Comparison of ENCODE assay signal across 25 cellular contexts in genomic region chr11:13781153-13781552, GRCh38.
A peak's percentile ranks its signal among the peaks of the same experiment; 100 is the strongest.
DNase-seq lines count a peak whose midpoint lies in the region; ATAC-seq and TF ChIP-seq lines count a peak whose summit lies in the region.
"Had no signal": no experiment of that assay in that cellular context is flagged by ENCODE, and none has a peak within 500 bp of the region (broad histone marks: within the 10 kb centered on the region; RNA-seq: fewer than 3 reads in every experiment).

No MANE protein-coding gene starts in this region.

- TF ChIP-seq CTCF in PC-3 (conservative IDR thresholded peaks at IDR 0.05; ENCODE audit: low read depth, low read length): no peak

- H4K5ac ChIP-seq in mesendoderm (ENCODE audit: low read length): no peak overlapping the region

- no peak overlapping the region for H3K4ac ChIP-seq in mesendoderm (ENCODE audit: low read depth, low read length)

- no peak overlapping the region for H3K56ac ChIP-seq in mesendoderm (ENCODE audit: low read length)

- ATAC-seq in PC-3: no peak
- ATAC-seq: A549; activated CD4-positive, CD25-positive, alpha-beta regulatory T cell treated with anti-CD3 and anti-CD28 coated beads, Interleukin-2, amount 50 U/mL, for 24 hours; activated T-cell treated with anti-CD3 and anti-CD28 coated beads, Interleukin-2, amount 50 U/mL, for 4 hours; gastroesophageal sphincter; GM12878; natural killer cell had no signal

- no peak overlapping the region for H3K4me2 ChIP-seq in PC-3 (ENCODE audit: low read length)
- no peak overlapping the region for H3K4me2 ChIP-seq in mesendoderm (ENCODE audit: low read length)
- H3K4me2 ChIP-seq: A549 had no signal

- H2BK15ac ChIP-seq in mesendoderm (replicated peaks; ENCODE audit: low read depth): no peak overlapping the region

- CTCF ChIA-PET in PC-3 (lab: Charles Lee): no interaction called here

- no CpG with 5 or more reads among the region's 6 CpGs for WGBS in mesendoderm (ENCODE audit: extremely low coverage, insufficient coverage, low lambda C conversion rate)

- H4K20me1 ChIP-seq in PC-3 (ENCODE audit: low read length): no peaks in the 10 kb centered on the region

- H3K27ac ChIP-seq in PC-3 (ENCODE audit: low read length) (no peak overlapping the region), mesendoderm (ENCODE audit: low read depth, low read length) (no peak overlapping the region)
- H3K27ac ChIP-seq: A549, esophagus muscularis mucosa, gastroesophageal sphincter, ovary, right atrium auricular region had no signal

- no peaks in the 10 kb centered on the region for H3K79me1 ChIP-seq in mesendoderm (ENCODE audit: low read length)

- H3F3A ChIP-seq in PC-3 (ENCODE audit: low read length, unreplicated experiment): no peaks in the 10 kb centered on the region

- H2BK5ac ChIP-seq in mesendoderm (ENCODE audit: low read length): no peak overlapping the region

- POLR2A ChIA-PET in PC-3 (lab: Charles Lee; ENCODE audit: unreplicated experiment): no interaction called here

- BruUV-seq in PC-3 (replicated peaks; lab: Mats Ljungman, UMichigan): no TSS peak

- no peaks in the 10 kb centered on the region for H3K9me3 ChIP-seq in PC-3 (ENCODE audit: low read length)
- H3K9me3 ChIP-seq: A549, BE2C, esophagus muscularis mucosa, gastroesophageal sphincter, ovary, right atrium auricular region had no signal

- H3K79me2 ChIP-seq in PC-3 (ENCODE audit: low read length) (no peaks in the 10 kb centered on the region), mesendoderm (ENCODE audit: control insufficient read depth, insufficient read depth, low read length) (no peaks in the 10 kb centered on the region)

- H3K27me3 ChIP-seq in PC-3 (ENCODE audit: low read length) (no peaks in the 10 kb centered on the region), mesendoderm (ENCODE audit: insufficient read depth, low read length, poor library complexity) (no peaks in the 10 kb centered on the region)
- H3K27me3 ChIP-seq: BE2C, ovary, right atrium auricular region had no signal

- H2AFZ ChIP-seq in PC-3 (ENCODE audit: low read length): no peak overlapping the region

- no peak overlapping the region for H2AK5ac ChIP-seq in mesendoderm (ENCODE audit: low read length)

- H3K9ac ChIP-seq in PC-3 (ENCODE audit: low read length) (no peak overlapping the region), mesendoderm (ENCODE audit: low read length) (no peak overlapping the region)

- H3K9me2 ChIP-seq in PC-3 (replicated peaks; ENCODE audit: low read length): no peaks in the 10 kb centered on the region

- H3K23ac ChIP-seq in mesendoderm (ENCODE audit: low read length): no peak overlapping the region

- H4K8ac ChIP-seq in mesendoderm (ENCODE audit: low read depth, low read length): no peak overlapping the region

- intact Hi-C loops in PC-3 (cut with micrococcal nuclease): no loop called here

- H3K4me1 ChIP-seq in PC-3 (ENCODE audit: insufficient read depth, low read length): no peaks in the 10 kb centered on the region
- peaks cover 16% of the 10 kb centered on the region for H3K4me1 ChIP-seq in mesendoderm (ENCODE audit: control insufficient read depth, low read depth, low read length)
- H3K4me1 ChIP-seq: A549, BE2C, esophagus muscularis mucosa, gastroesophageal sphincter, right atrium auricular region had no signal

- no peak overlapping the region for H2BK120ac ChIP-seq in mesendoderm (ENCODE audit: low read depth, low read length)

- H3K36me3 ChIP-seq in PC-3 (ENCODE audit: low read depth, low read length) (no peaks in the 10 kb centered on the region), mesendoderm (ENCODE audit: control insufficient read depth, insufficient read depth, low read length) (no peaks in the 10 kb centered on the region)
- H3K36me3 ChIP-seq: BE2C, esophagus muscularis mucosa, gastroesophageal sphincter, ovary, right atrium auricular region had no signal

- H3K18ac ChIP-seq in mesendoderm (ENCODE audit: low read length): no peak overlapping the region

- H3K4me3 ChIP-seq in PC-3 (ENCODE audit: low read length): no peak overlapping the region
- H3K4me3 ChIP-seq in mesendoderm (ENCODE audit: low read length): no peak overlapping the region
- H3K4me3 ChIP-seq: A549, esophagus muscularis mucosa, gastroesophageal sphincter, GM12878, ovary, right atrium auricular region had no signal

- DNase-seq in NCI-H526 (lab: John Stamatoyannopoulos, UW): peak; percentile 37 to 54
- DNase-seq in NCI-H526 treated with DMSO at 0.1 percent for 48 hours (lab: John Stamatoyannopoulos, UW): no peak
- peak; percentile 40 for DNase-seq in M059J (ENCODE audit: low read depth)
- peak; percentile 45 for DNase-seq in PC-3
- peak; percentile 90 for DNase-seq in mesendoderm
- DNase-seq in NCI-H345 treated with DMSO at 0.1 percent for 48 hours (lab: John Stamatoyannopoulos, UW; ENCODE audit: unreplicated experiment): no peak
- no peak for DNase-seq in kidney glomerular epithelial cell (lab: John Stamatoyannopoulos, UW)
- no peak for DNase-seq in T-helper 1 cell
- DNase-seq: activated CD8-positive, alpha-beta memory T cell treated with anti-CD3 and anti-CD28 coated beads for 24 hours; activated naive CD4-positive, alpha-beta T cell treated with anti-CD3 and anti-CD28 coated beads, Interleukin-2, amount 10 ng/mL, durations not matched to agents 7 days and 5 days; activated T-cell treated with anti-CD3 and anti-CD28 coated beads, Interleukin-2, amount 50 U/mL, for 4 hours; anterior cingulate cortex; BE2C; effector CD4-positive, alpha-beta T cell; kidney; natural killer cell; NCI-H1048; NCI-H446; ovary had no signal

Comparison
In these comparisons a context has a peak if more than half of its experiments do, and no peak if none do; other contexts are left out.
1. DNase-seq: peak in NCI-H526 (2 of 2), M059J (single experiment), PC-3 (single experiment) and mesendoderm (single experiment); none in NCI-H526 treated with DMSO at 0.1 percent for 48 hours (single experiment), NCI-H345 treated with DMSO at 0.1 percent for 48 hours (single experiment), kidney glomerular epithelial cell (single experiment) and T-helper 1 cell (0 of 5).